8 cellular contexts compared by ENCODE assay signal in genomic region chr18:79528846-79529245, GRCh38.
DNase-seq lines count a peak whose midpoint lies in the region; ATAC-seq and TF ChIP-seq lines count a peak whose summit lies in the region.

No MANE protein-coding gene starts in this region.

- no peak overlapping the region for H3K27ac Mint-ChIP-seq in activated CD4-positive, alpha-beta memory T cell treated with anti-CD3 and anti-CD28 coated beads for 36 hours

- no peaks in the 10 kb centered on the region for H3K79me2 ChIP-seq in mesendoderm (ENCODE audit: control insufficient read depth, insufficient read depth, low read length)

- H3K27me3 Mint-ChIP-seq in activated CD4-positive, alpha-beta memory T cell treated with anti-CD3 and anti-CD28 coated beads for 36 hours: no peaks in the 10 kb centered on the region

- no peak overlapping the region for H3K23ac ChIP-seq in mesendoderm (ENCODE audit: low read length)

- H2BK120ac ChIP-seq in mesendoderm (ENCODE audit: low read depth, low read length): no peak overlapping the region

- H3K36me3 ChIP-seq in mesendoderm (ENCODE audit: control insufficient read depth, insufficient read depth, low read length): no peaks in the 10 kb centered on the region

- no peaks in the 10 kb centered on the region for H3K4me1 ChIP-seq in mesendoderm (ENCODE audit: control insufficient read depth, low read depth, low read length)

- no peak overlapping the region for H3K4me3 ChIP-seq in mesendoderm (ENCODE audit: low read length)

- no peak overlapping the region for H3K18ac ChIP-seq in mesendoderm (ENCODE audit: low read length)

- H3K4me2 ChIP-seq in mesendoderm (ENCODE audit: low read length): no peak overlapping the region

- CTCF ChIA-PET in activated CD4-positive, alpha-beta memory T cell treated with anti-CD3 and anti-CD28 coated beads for 36 hours (lab: Charles Lee): interaction anchor here (0.8 to 10.3 kb wide), 9 partner anchors 12 to 168 kb away, joined by 3 to 176 read pairs (median 4); no protein-coding TSS in a partner anchor

- no peak overlapping the region for H4K8ac ChIP-seq in mesendoderm (ENCODE audit: low read depth, low read length)

- ATAC-seq in GM19468 (IDR thresholded peaks at IDR 0.05; ENCODE audit: extremely low read depth, unreplicated experiment): peak; percentile 28

- DNase-seq in NCI-H345 treated with DMSO at 0.1 percent for 48 hours (lab: John Stamatoyannopoulos, UW; ENCODE audit: unreplicated experiment): peak; percentile 47
- DNase-seq in activated CD4-positive, alpha-beta memory T cell treated with anti-CD3 and anti-CD28 coated beads for 36 hours: peak; percentile 81
- DNase-seq in effector CD8-positive, alpha-beta T cell (lab: John Stamatoyannopoulos, UW): peak; percentile 53
- peak; percentile 72 for DNase-seq in mesendoderm
- DNase-seq in stimulated activated CD8-positive, alpha-beta memory T cell treated with anti-CD3 and anti-CD28 coated beads, Interleukin-4, amount 100 ng/mL, for 4 hours (ENCODE audit: low read depth in 2 of 2, low spot score in 1 of 2): peak; percentile 29 to 60
- DNase-seq in middle frontal gyrus (ENCODE audit: extremely low spot score, low spot score): no peak

- H3K27ac ChIP-seq in C4-2B (no peak overlapping the region), mesendoderm (ENCODE audit: low read depth, low read length) (no peak overlapping the region)

- H3K27me3 ChIP-seq in mesendoderm (ENCODE audit: insufficient read depth, low read length, poor library complexity): no peaks in the 10 kb centered on the region

- TF ChIP-seq CTCF in C4-2B (conservative IDR thresholded peaks at IDR 0.05): peak; percentile 90

- H3K56ac ChIP-seq in mesendoderm (ENCODE audit: low read length): peak overlapping the region; percentile 50

- H3K4me1 Mint-ChIP-seq in activated CD4-positive, alpha-beta memory T cell treated with anti-CD3 and anti-CD28 coated beads for 36 hours (ENCODE audit: low read depth): peaks cover 15% of the 10 kb centered on the region

- H3K9ac ChIP-seq in mesendoderm (ENCODE audit: low read length): no peak overlapping the region

- H3K4me3 Mint-ChIP-seq in activated CD4-positive, alpha-beta memory T cell treated with anti-CD3 and anti-CD28 coated beads for 36 hours: no peak overlapping the region

- POLR2A ChIA-PET in activated CD4-positive, alpha-beta memory T cell treated with anti-CD3 and anti-CD28 coated beads for 36 hours (lab: Charles Lee): no interaction called here

- no peak overlapping the region for H3K4ac ChIP-seq in mesendoderm (ENCODE audit: low read depth, low read length)

- H2AK5ac ChIP-seq in mesendoderm (ENCODE audit: low read length): no peak overlapping the region

- peaks cover 21% of the 10 kb centered on the region for H3K36me3 Mint-ChIP-seq in activated CD4-positive, alpha-beta memory T cell treated with anti-CD3 and anti-CD28 coated beads for 36 hours

- intact Hi-C loops in activated CD4-positive, alpha-beta memory T cell treated with anti-CD3 and anti-CD28 coated beads for 36 hours (cut with micrococcal nuclease): loop anchor here (1.0 to 10.0 kb wide), 3 partner anchors 116 to 464 kb away; partner anchors contain the start of gene ATP9B

- H3K79me1 ChIP-seq in mesendoderm (ENCODE audit: low read length): no peaks in the 10 kb centered on the region

- WGBS in mesendoderm (ENCODE audit: extremely low coverage, insufficient coverage, low lambda C conversion rate): no CpG with 5 or more reads among the region's 26 CpGs

- H4K5ac ChIP-seq in mesendoderm (ENCODE audit: low read length): no peak overlapping the region

- H3K9me3 Mint-ChIP-seq in activated CD4-positive, alpha-beta memory T cell treated with anti-CD3 and anti-CD28 coated beads for 36 hours: no peaks in the 10 kb centered on the region

- H2BK5ac ChIP-seq in mesendoderm (ENCODE audit: low read length): no peak overlapping the region

- no peak overlapping the region for H2BK15ac ChIP-seq in mesendoderm (replicated peaks; ENCODE audit: low read depth)
